8 cellular contexts compared by ENCODE assay signal in the genomic region with DNA sequence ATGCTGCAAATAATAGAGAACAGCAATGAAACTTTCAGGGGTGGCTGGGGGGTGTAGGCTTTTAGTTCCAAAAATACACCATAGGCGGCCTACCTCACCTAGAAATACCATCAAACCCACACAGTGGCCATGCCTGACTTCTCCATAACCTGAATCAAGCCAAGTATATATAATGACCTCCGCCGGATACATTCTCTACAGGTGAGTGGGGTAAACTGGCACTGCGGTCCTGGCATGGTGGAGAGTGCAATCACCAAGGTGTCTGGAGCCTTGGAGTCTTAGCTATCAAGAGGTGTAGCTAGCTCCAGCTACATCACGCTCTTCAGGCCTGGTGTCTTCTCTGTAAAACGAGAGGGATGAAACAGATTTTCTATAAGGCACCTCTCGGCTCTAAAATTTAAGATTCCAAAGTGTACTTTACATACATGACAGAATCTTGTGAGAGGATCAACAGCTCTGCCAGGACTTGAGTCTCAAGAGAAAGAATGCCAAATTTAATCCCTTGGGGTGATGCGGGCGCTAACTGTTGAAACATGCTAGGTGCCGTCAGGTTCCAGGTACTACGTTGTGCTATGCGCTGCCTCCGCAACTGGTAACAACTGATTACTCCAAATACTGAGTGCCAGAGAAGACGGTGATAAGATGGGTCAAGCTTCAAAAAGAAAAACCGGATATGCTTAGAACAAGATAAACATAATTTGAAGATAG. TPM values are rescaled to one million over a fixed set of nuclear protein-coding genes. Genes with fewer than 3 reads are reported as not detected.
DNase-seq lines count a peak whose midpoint lies in the region; ATAC-seq and TF ChIP-seq lines count a peak whose summit lies in the region.

No MANE protein-coding gene starts in this region.

- H3K27me3 ChIP-seq in neural progenitor cell = no peaks in the 10 kb centered on the region

- H3K9me3 Mint-ChIP-seq in CD14-positive monocyte = no peaks in the 10 kb centered on the region
- no peaks in the 10 kb centered on the region for H3K9me3 Mint-ChIP-seq in activated CD4-positive, alpha-beta memory T cell treated with anti-CD3 and anti-CD28 coated beads for 36 hours
- no peaks in the 10 kb centered on the region for H3K9me3 Mint-ChIP-seq in neural progenitor cell

- H3K27me3 Mint-ChIP-seq in CD14-positive monocyte (ENCODE audit: low read depth in 3 of 3) (no peaks in the 10 kb centered on the region), neural progenitor cell (ENCODE audit: insufficient read depth, low read depth) (peaks cover 2% of the 10 kb centered on the region)
- H3K27me3 Mint-ChIP-seq in activated CD4-positive, alpha-beta memory T cell treated with anti-CD3 and anti-CD28 coated beads for 36 hours = no peaks in the 10 kb centered on the region

- no peak for ATAC-seq in GM21529 (IDR thresholded peaks at IDR 0.05; ENCODE audit: unreplicated experiment)

- H3K27ac Mint-ChIP-seq in CD14-positive monocyte (peak overlapping the region; percentile 93 to 99 (median 97)), neural progenitor cell (peak overlapping the region; percentile 81)
- H3K27ac Mint-ChIP-seq in activated CD4-positive, alpha-beta memory T cell treated with anti-CD3 and anti-CD28 coated beads for 36 hours = peak overlapping the region; percentile 98

- no peaks in the 10 kb centered on the region for H3K9me3 ChIP-seq in neural progenitor cell (ENCODE audit: low read depth)

- peak overlapping the region; percentile 88 for H3K4me3 ChIP-seq in Jurkat, Clone E6-1 (ENCODE audit: low read length)
- peak overlapping the region; percentile 80 for H3K4me3 ChIP-seq in neural progenitor cell

- peaks cover 31% of the 10 kb centered on the region for H3F3A ChIP-seq in neural progenitor cell (ENCODE audit: low read depth)

- peaks cover 22% of the 10 kb centered on the region for H3K4me1 ChIP-seq in neural progenitor cell

- H3K27ac ChIP-seq in epithelial cell of prostate (peak overlapping the region; percentile 98), neural progenitor cell (peak overlapping the region; percentile 99)

- TF ChIP-seq CTCF in CD14-positive monocyte (IDR thresholded peaks at IDR 0.05) (no peak), neural progenitor cell (IDR thresholded peaks at IDR 0.05) (no peak)

- POLR2A ChIA-PET in activated CD4-positive, alpha-beta memory T cell treated with anti-CD3 and anti-CD28 coated beads for 36 hours (lab: Charles Lee) = interaction anchor here (1.0 to 3.8 kb wide), 8 partner anchors 7 to 164 kb away, joined by 3 to 18 read pairs (median 5); a partner anchor contains a TSS

- intact Hi-C loops in CD14-positive monocyte (cut with micrococcal nuclease) = loop anchor here in 1 of 2 donors (10.0 kb wide), 1 partner anchor 152 kb away; no protein-coding TSS in a partner anchor
- intact Hi-C loops in activated CD4-positive, alpha-beta memory T cell treated with anti-CD3 and anti-CD28 coated beads for 36 hours (cut with micrococcal nuclease) = loop anchor here (1.0 to 10.0 kb wide), 7 partner anchors 9 to 1028 kb away; a partner anchor contains a TSS

- CTCF ChIA-PET in activated CD4-positive, alpha-beta memory T cell treated with anti-CD3 and anti-CD28 coated beads for 36 hours (lab: Charles Lee) = interaction anchor here (0.7 to 3.2 kb wide), 5 partner anchors 8 to 73 kb away, joined by 3 to 27 read pairs (median 4); a partner anchor contains a TSS

- H3K36me3 ChIP-seq in neural progenitor cell = no peaks in the 10 kb centered on the region

- H3K4me1 Mint-ChIP-seq in CD14-positive monocyte (peaks cover 48% of the 10 kb centered on the region), neural progenitor cell (peaks cover 34% of the 10 kb centered on the region)
- peaks cover 48% of the 10 kb centered on the region for H3K4me1 Mint-ChIP-seq in activated CD4-positive, alpha-beta memory T cell treated with anti-CD3 and anti-CD28 coated beads for 36 hours (ENCODE audit: low read depth)

- peaks cover 0 to 12% of the 10 kb centered on the region in 2 donors for H3K36me3 Mint-ChIP-seq in CD14-positive monocyte
- H3K36me3 Mint-ChIP-seq in activated CD4-positive, alpha-beta memory T cell treated with anti-CD3 and anti-CD28 coated beads for 36 hours = peaks cover 28% of the 10 kb centered on the region
- H3K36me3 Mint-ChIP-seq in neural progenitor cell = peaks cover 5% of the 10 kb centered on the region

- H3K4me3 Mint-ChIP-seq in CD14-positive monocyte (peak overlapping the region; percentile 93 to 96), neural progenitor cell (peak overlapping the region; percentile 94)
- H3K4me3 Mint-ChIP-seq in activated CD4-positive, alpha-beta memory T cell treated with anti-CD3 and anti-CD28 coated beads for 36 hours = peak overlapping the region; percentile 95

- peak overlapping the region; percentile 89 for H3K4me2 ChIP-seq in neural progenitor cell

- DNase-seq in CD14-positive monocyte (ENCODE audit: low spot score) (no peak), epithelial cell of prostate (ENCODE audit: low read depth, low spot score) (no peak), neural progenitor cell (ENCODE audit: low spot score) (peak; percentile 44), NCI-H510A treated with DMSO at 0.1 percent for 48 hours (lab: John Stamatoyannopoulos, UW) (no peak), mesenteric fat pad (ENCODE audit: low spot score) (no peak)
- peak; percentile 37 for DNase-seq in Jurkat, Clone E6-1 (ENCODE audit: low read depth, low spot score)
- peak; percentile 37 for DNase-seq in activated CD4-positive, alpha-beta memory T cell treated with anti-CD3 and anti-CD28 coated beads for 36 hours

- H2AFZ ChIP-seq in neural progenitor cell (replicated peaks) = peak overlapping the region; percentile 59

- peaks cover 22% of the 10 kb centered on the region for H4K20me1 ChIP-seq in neural progenitor cell (ENCODE audit: low read depth)

- H3K9ac ChIP-seq in neural progenitor cell = peak overlapping the region; percentile 59

- peaks cover 81% of the 10 kb centered on the region for H3K79me2 ChIP-seq in neural progenitor cell (ENCODE audit: low read depth)

RNA-seq across cellular contexts. Expression of a gene that starts 1.0 kb away (rescaled TPM):
- 1 to 10 TPM; 3.2 to 3.9 TPM for polyA plus RNA-seq in CD14-positive monocyte
- polyA plus RNA-seq in Jurkat, Clone E6-1 (2012; ENCODE audit: insufficient read depth, insufficient read length) = 16.4 TPM
- 10 to 100 TPM; 24.2 to 27.5 TPM for total RNA-seq in activated CD4-positive, alpha-beta memory T cell treated with anti-CD3 and anti-CD28 coated beads for 36 hours
- total RNA-seq in neural progenitor cell (ENCODE audit: low replicate concordance) (11.6 and 14.3 TPM in 2 replicates), mesenteric fat pad (11.2 TPM)

RNA-seq across cellular contexts. Expression of a gene that starts 1.9 kb away (rescaled TPM):
- 10 to 100 TPM; 27.7 to 33.4 TPM for polyA plus RNA-seq in CD14-positive monocyte
- polyA plus RNA-seq in Jurkat, Clone E6-1 (2012; ENCODE audit: insufficient read depth, insufficient read length) = 35.7 TPM
- total RNA-seq in activated CD4-positive, alpha-beta memory T cell treated with anti-CD3 and anti-CD28 coated beads for 36 hours = 10 to 100 TPM; 29.8 to 31.8 TPM
- 40.9 and 53.3 TPM in 2 replicates for total RNA-seq in neural progenitor cell (ENCODE audit: low replicate concordance)
- 35.5 TPM for total RNA-seq in mesenteric fat pad

RNA-seq across cellular contexts. Expression of a gene that starts 37.3 kb away (rescaled TPM):
- polyA plus RNA-seq in CD14-positive monocyte = not detected
- polyA plus RNA-seq in Jurkat, Clone E6-1 (2012; ENCODE audit: insufficient read depth, insufficient read length) = 1.9 TPM
- 1 to 10 TPM in 1 of 2 experiments, under 1 TPM in 1; 0.74 to 1.1 TPM for total RNA-seq in activated CD4-positive, alpha-beta memory T cell treated with anti-CD3 and anti-CD28 coated beads for 36 hours
- total RNA-seq in neural progenitor cell (ENCODE audit: low replicate concordance) (2.4 and 3.2 TPM in 2 replicates), mesenteric fat pad (0.45 TPM)

RNA-seq across cellular contexts. Expression of a gene that starts 37.9 kb away (rescaled TPM):
- polyA plus RNA-seq in CD14-positive monocyte = under 1 TPM in 1 of 2 donors, not detected in 1; 0.17 TPM
- polyA plus RNA-seq in Jurkat, Clone E6-1 (2012; ENCODE audit: insufficient read depth, insufficient read length) = 2.6 TPM
- total RNA-seq in activated CD4-positive, alpha-beta memory T cell treated with anti-CD3 and anti-CD28 coated beads for 36 hours = 1 to 10 TPM; 6.6 to 6.7 TPM
- total RNA-seq in neural progenitor cell (ENCODE audit: low replicate concordance) (5.5 and 9.2 TPM in 2 replicates), mesenteric fat pad (9.5 TPM)

RNA-seq across cellular contexts. Expression of a gene that starts 47.1 kb away (rescaled TPM):
- polyA plus RNA-seq in CD14-positive monocyte = under 1 TPM in 1 of 2 donors, not detected in 1; 0.38 TPM
- not detected for polyA plus RNA-seq in Jurkat, Clone E6-1 (2012; ENCODE audit: insufficient read depth, insufficient read length)
- under 1 TPM; 0.19 to 0.31 TPM for total RNA-seq in activated CD4-positive, alpha-beta memory T cell treated with anti-CD3 and anti-CD28 coated beads for 36 hours
- total RNA-seq in neural progenitor cell (ENCODE audit: low replicate concordance) (0.81 TPM in 1 of 2 replicates, not detected in the other), mesenteric fat pad (1.3 TPM)

Comparison
In these comparisons a context has a peak if more than half of its experiments do, and no peak if none do; other contexts are left out.
1. DNase-seq: peak in Jurkat, Clone E6-1 (single experiment), activated CD4-positive, alpha-beta memory T cell treated with anti-CD3 and anti-CD28 coated beads for 36 hours (single experiment) and neural progenitor cell (single experiment); none in CD14-positive monocyte (single experiment), epithelial cell of prostate (single experiment), NCI-H510A treated with DMSO at 0.1 percent for 48 hours (single experiment) and mesenteric fat pad (single experiment).
2. Peak in every context shown above with its lines, with median percentiles within 50 percentile points of each other: H3K27ac Mint-ChIP-seq and H3K4me3 Mint-ChIP-seq.